8 cellular contexts compared by ENCODE assay signal in genomic region chrY:3003846-3004245, GRCh38.
A peak's percentile ranks its signal among the peaks of the same experiment; 100 is the strongest.
DNase-seq lines count a peak whose midpoint lies in the region; ATAC-seq and TF ChIP-seq lines count a peak whose summit lies in the region.

No MANE protein-coding gene starts in this region.

- H3K36me3 Mint-ChIP-seq in naive thymus-derived CD4-positive, alpha-beta T cell = peaks cover 0 to 15% (median 0%) of the 10 kb centered on the region in 5 donors
- no peaks in the 10 kb centered on the region for H3K36me3 Mint-ChIP-seq in Caco-2 (ENCODE audit: insufficient read depth, unreplicated experiment)

- no TSS peak for BruUV-seq in Caco-2 (replicated peaks; lab: Mats Ljungman, UMichigan)

- peaks cover 22 to 29% of the 10 kb centered on the region in 2 donors for H3K4me1 ChIP-seq in naive thymus-derived CD4-positive, alpha-beta T cell (ENCODE audit: control insufficient read depth in 2 of 2, insufficient read depth in 2 of 2, low read length in 2 of 2)
- H3K4me1 ChIP-seq in transverse colon = peaks cover 0 to 63% (median 15%) of the 10 kb centered on the region in 4 donors
- H3K4me1 ChIP-seq in Caco-2 = no peaks in the 10 kb centered on the region

- CTCF ChIA-PET in naive thymus-derived CD4-positive, alpha-beta T cell (lab: Charles Lee) = no interaction called here
- CTCF ChIA-PET in Caco-2 (lab: Charles Lee) = no interaction called here

- TF ChIP-seq CTCF in transverse colon (IDR thresholded peaks at IDR 0.05) (no peak), Caco-2 (IDR thresholded peaks at IDR 0.05; ENCODE audit: insufficient read depth in 1 of 2, low read depth in 1 of 2, low read length in 1 of 2, severe bottlenecking in 1 of 2, unreplicated experiment in 1 of 2) (no peak)

- in situ Hi-C loops in transverse colon (cut with MboI; ENCODE audit: low pct_ligation_motif_present in 1 of 4, low pct_unique_long_range_greater_than_20kb in 1 of 4, low sequenced_read_pairs in 3 of 4) = no loop called here

- peaks cover 0 to 76% (median 23%) of the 10 kb centered on the region in 7 donors for H3K4me1 Mint-ChIP-seq in naive thymus-derived CD4-positive, alpha-beta T cell
- no peaks in the 10 kb centered on the region for H3K4me1 Mint-ChIP-seq in Caco-2 (ENCODE audit: low read depth, unreplicated experiment)

- peak; percentile 14 for DNase-seq in ELR (ENCODE audit: low read depth)
- peak; percentile 11 for DNase-seq in activated naive CD4-positive, alpha-beta T cell treated with anti-CD3 and anti-CD28 coated beads, Interleukin-2, amount 50 U/mL, for 16 hours
- DNase-seq in naive thymus-derived CD4-positive, alpha-beta T cell = peak in 2 of 9 donors; percentile 51 to 66
- no peak for DNase-seq in transverse colon
- DNase-seq in Caco-2 = no peak

- no peaks in the 10 kb centered on the region for H3K9me3 Mint-ChIP-seq in naive thymus-derived CD4-positive, alpha-beta T cell
- H3K9me3 Mint-ChIP-seq in Caco-2 (ENCODE audit: unreplicated experiment) = no peaks in the 10 kb centered on the region

- POLR2A ChIA-PET in naive thymus-derived CD4-positive, alpha-beta T cell (lab: Charles Lee) = interaction anchor here (0.7 to 0.8 kb wide), 2 partner anchors 67 to 70 kb away, joined by 3 read pairs; no protein-coding TSS in a partner anchor
- POLR2A ChIA-PET in Caco-2 (lab: Charles Lee) = no interaction called here

- no peak for TF ChIP-seq EP300 in transverse colon (IDR thresholded peaks at IDR 0.05; ENCODE audit: low read depth)

- peak overlapping the region; percentile 76 for H3K27ac ChIP-seq in naive thymus-derived CD4-positive, alpha-beta T cell (ENCODE audit: low read depth, low read length)
- peak overlapping the region in 2 of 4 donors; percentile 92 to 95 for H3K27ac ChIP-seq in transverse colon

- WGBS in transverse colon (ENCODE audit: low coverage in 1 of 2), 2 donors = no CpG with 5 or more reads among the region's 5 CpGs

- H3K27me3 Mint-ChIP-seq in naive thymus-derived CD4-positive, alpha-beta T cell = no peaks in the 10 kb centered on the region
- no peaks in the 10 kb centered on the region for H3K27me3 Mint-ChIP-seq in Caco-2 (ENCODE audit: insufficient read depth, unreplicated experiment)

- intact Hi-C loops in naive thymus-derived CD4-positive, alpha-beta T cell (cut with micrococcal nuclease) = loop anchor here (1.0 to 5.0 kb wide), 6 partner anchors 17 to 162 kb away; partner anchors contain the start of genes RPS4Y1 (in 1 of the 2) and ZFY (in 1 of the 2)
- intact Hi-C loops in transverse colon (cut with DNase I; ENCODE audit: low total_unique reads) = no loop called here
- intact Hi-C loops in Caco-2 (cut with micrococcal nuclease; ENCODE audit: unreplicated experiment) = no loop called here

- ATAC-seq in HG03196 (IDR thresholded peaks at IDR 0.05; ENCODE audit: unreplicated experiment) (peak; percentile 46), HG03354 (IDR thresholded peaks at IDR 0.05; ENCODE audit: poor library complexity, severe bottlenecking, unreplicated experiment) (no peak), GM18858 (IDR thresholded peaks at IDR 0.05; ENCODE audit: unreplicated experiment) (no peak)
- ATAC-seq in naive thymus-derived CD4-positive, alpha-beta T cell = peak; percentile 75

- H3K27me3 ChIP-seq in naive thymus-derived CD4-positive, alpha-beta T cell (ENCODE audit: control insufficient read depth in 2 of 2, insufficient read depth in 2 of 2, low read length in 2 of 2) = no peaks in the 10 kb centered on the region
- H3K27me3 ChIP-seq in transverse colon (no peaks in the 10 kb centered on the region), Caco-2 (replicated peaks; ENCODE audit: control insufficient read depth, insufficient read depth, low read length) (no peaks in the 10 kb centered on the region)

- H3K27ac Mint-ChIP-seq in naive thymus-derived CD4-positive, alpha-beta T cell = peak overlapping the region in 5 of 9 donors; percentile 94 to 98 (median 97)
- no peak overlapping the region for H3K27ac Mint-ChIP-seq in Caco-2 (ENCODE audit: unreplicated experiment)

- no peak for TF ChIP-seq POLR2A in transverse colon (IDR thresholded peaks at IDR 0.05)

- H3K4me3 ChIP-seq in naive thymus-derived CD4-positive, alpha-beta T cell (ENCODE audit: low read length) = peak overlapping the region; percentile 68
- H3K4me3 ChIP-seq in transverse colon = peak overlapping the region in 2 of 4 donors; percentile 44 to 60
- H3K4me3 ChIP-seq in Caco-2 (ENCODE audit: low read depth, low read length) = no peak overlapping the region

- peak overlapping the region in 5 of 10 donors; percentile 90 to 98 (median 93) for H3K4me3 Mint-ChIP-seq in naive thymus-derived CD4-positive, alpha-beta T cell
- no peak overlapping the region for H3K4me3 Mint-ChIP-seq in Caco-2 (ENCODE audit: unreplicated experiment)

- H3K9me3 ChIP-seq in naive thymus-derived CD4-positive, alpha-beta T cell (ENCODE audit: control insufficient read depth in 2 of 3, low read length in 3 of 3) = no peaks in the 10 kb centered on the region
- H3K9me3 ChIP-seq in transverse colon (no peaks in the 10 kb centered on the region), Caco-2 (no peaks in the 10 kb centered on the region)

- H3K36me3 ChIP-seq in naive thymus-derived CD4-positive, alpha-beta T cell (ENCODE audit: control insufficient read depth in 2 of 3, insufficient read depth in 3 of 3, low read length in 3 of 3) = no peaks in the 10 kb centered on the region
- H3K36me3 ChIP-seq in transverse colon = no peaks in the 10 kb centered on the region
- H3K36me3 ChIP-seq in Caco-2 (ENCODE audit: control insufficient read depth, insufficient read depth, low read length) = no peaks in the 10 kb centered on the region

Comparison
In these comparisons a context has a peak if more than half of its experiments do, and no peak if none do; other contexts are left out.
1. DNase-seq: peak in ELR (single experiment) and activated naive CD4-positive, alpha-beta T cell treated with anti-CD3 and anti-CD28 coated beads, Interleukin-2, amount 50 U/mL, for 16 hours (single experiment); none in transverse colon (single experiment) and Caco-2 (0 of 2).
2. ATAC-seq: peak in HG03196 (single experiment) and naive thymus-derived CD4-positive, alpha-beta T cell (single experiment); none in HG03354 (single experiment) and GM18858 (single experiment).
3. intact Hi-C loops: an anchor here in naive thymus-derived CD4-positive, alpha-beta T cell (1.0 to 5.0 kb wide); none called in transverse colon and Caco-2.